ENCODE assay signal across 28 cellular contexts in the genomic region with DNA sequence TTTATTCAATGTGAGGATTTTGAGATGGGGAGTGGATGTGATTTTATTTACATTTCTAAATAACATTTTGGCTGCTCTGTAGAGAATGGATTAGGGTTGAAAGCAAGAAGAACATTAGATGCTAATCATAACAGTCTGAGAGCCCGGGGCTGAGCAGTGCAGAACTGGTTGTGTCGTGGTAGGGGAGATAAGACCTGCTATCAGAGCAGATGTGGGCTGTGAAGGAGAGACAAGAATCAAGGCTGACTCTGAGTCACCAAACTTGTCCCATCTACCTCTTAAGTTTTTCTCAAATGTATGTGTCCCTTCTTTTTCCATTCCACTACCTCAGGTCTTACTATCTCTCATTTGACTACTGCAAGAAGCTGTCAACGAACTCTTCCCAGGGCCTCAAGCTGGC. TPM values are rescaled to one million over a fixed set of nuclear protein-coding genes. Genes with fewer than 3 reads are reported as not detected.
"Had no signal": no experiment of that assay in that cellular context is flagged by ENCODE, and none has a peak within 500 bp of the region (broad histone marks: within the 10 kb centered on the region; RNA-seq: fewer than 3 reads in every experiment).

No MANE protein-coding gene starts in this region.

- H3K36me3 Mint-ChIP-seq: memory B cell; natural killer cell treated with Interleukin-12 subunit alpha and Interleukin-12 subunit beta and Interleukin-15 and Interleukin-18, amount 100 ng/mL, for 72 hours; type B pancreatic cell had no signal

- H3K4me1 ChIP-seq: colonic mucosa, pancreas, thyroid gland had no signal

- H3K4me3 Mint-ChIP-seq: dendritic cell treated with granulocyte-macrophage colony-stimulating factor and Interleukin-4, amounts not matched to agents 40 ng/mL and 50 ng/mL, for 4 days; memory B cell; natural killer cell treated with Interleukin-12 subunit alpha and Interleukin-12 subunit beta and Interleukin-15 and Interleukin-18, amount 100 ng/mL, for 72 hours; neural crest cell; type B pancreatic cell had no signal

- H3K27ac ChIP-seq: colonic mucosa, esophagus squamous epithelium, heart right ventricle, neutrophil, pancreas, right lobe of liver, stomach, thyroid gland had no signal

- H3K4me1 Mint-ChIP-seq: memory B cell, neural crest cell had no signal

- H3K36me3 ChIP-seq: colonic mucosa, esophagus squamous epithelium, heart right ventricle, neutrophil, pancreas, right lobe of liver, stomach, thyroid gland had no signal

- H3K4me3 ChIP-seq: colonic mucosa, esophagus squamous epithelium, heart right ventricle, lung, pancreas, right lobe of liver, stomach, thyroid gland had no signal

- H3K27me3 Mint-ChIP-seq: natural killer cell treated with Interleukin-12 subunit alpha and Interleukin-12 subunit beta and Interleukin-15 and Interleukin-18, amount 100 ng/mL, for 72 hours; type B pancreatic cell had no signal

- H3K9me3 ChIP-seq: colonic mucosa, esophagus squamous epithelium, heart right ventricle, neutrophil, pancreas, right lobe of liver, stomach, thyroid gland had no signal

- H3K27me3 ChIP-seq: colonic mucosa, heart right ventricle, neutrophil, pancreas, right lobe of liver, stomach, thyroid gland had no signal

- H3K9me3 Mint-ChIP-seq: dendritic cell treated with granulocyte-macrophage colony-stimulating factor and Interleukin-4, amounts not matched to agents 40 ng/mL and 50 ng/mL, for 4 days; memory B cell; natural killer cell treated with Interleukin-12 subunit alpha and Interleukin-12 subunit beta and Interleukin-15 and Interleukin-18, amount 100 ng/mL, for 72 hours; neural crest cell had no signal

- ATAC-seq: heart right ventricle, left lobe of liver, pancreas, right lobe of liver had no signal

- H3K27ac Mint-ChIP-seq: dendritic cell treated with granulocyte-macrophage colony-stimulating factor and Interleukin-4, amounts not matched to agents 40 ng/mL and 50 ng/mL, for 4 days; memory B cell; type B pancreatic cell had no signal

- DNase-seq: colonic mucosa; effector memory CD4-positive, alpha-beta T cell; esophagus squamous epithelium; foreskin melanocyte; glutamatergic neuron; heart right ventricle; hippocampal formation; kidney; pancreas; right lobe of liver; small intestine; stimulated activated CD4-positive, alpha-beta T cell treated with anti-CD3 and anti-CD28 coated beads, Interleukin-1b, Interleukin-23, amount 100 ng/mL, for 48 hours; stimulated activated CD4-positive, alpha-beta T cell treated with anti-CD3 and anti-CD28 coated beads, Interleukin-4, amount 100 ng/mL, for 1 hour; stimulated activated CD8-positive, alpha-beta memory T cell treated with anti-CD3 and anti-CD28 coated beads, Interleukin-4, amount 100 ng/mL, for 48 hours; stimulated activated naive CD4-positive, alpha-beta T cell treated with Interleukin-2 at 50 U/mL for 16 hours; stomach; thyroid gland had no signal

RNA-seq across cellular contexts. Expression of a gene that starts 35.4 kb away (rescaled TPM):
- total RNA-seq: endothelial cell of umbilical vein, neural crest cell, pulmonary artery endothelial cell, temporal lobe had no signal
